ENCODE assay signal across 11 cellular contexts in genomic region chr1:120859582-120860234, GRCh38. TPM values are rescaled to one million over a fixed set of nuclear protein-coding genes. Genes with fewer than 3 reads are reported as not detected.
"Had no signal": no experiment of that assay in that cellular context is flagged by ENCODE, and none has a peak within 500 bp of the region (broad histone marks: within the 10 kb centered on the region; RNA-seq: fewer than 3 reads in every experiment).

No MANE protein-coding gene starts in this region.

RNA-seq across cellular contexts. Expression of gene PPIAL4A, which starts 29.9 kb away (rescaled TPM):
- total RNA-seq: activated CD8-positive, alpha-beta memory T cell treated with anti-CD3 and anti-CD28 coated beads for 36 hours; activated naive CD8-positive, alpha-beta T cell treated with anti-CD3 and anti-CD28 coated beads for 36 hours; activated T-helper 1 cell treated with anti-CD3 and anti-CD28 coated beads, Interleukin-12 subunit alpha, Interleukin-12 subunit beta, Interleukin-2, Interleukin-4 antibody, amounts not matched to agents 30 ng/mL and 10 ng/mL and 1 ng/mL, durations not matched to agents 14 hours and 24 hours and 36 hours; esophagus squamous epithelium; gastrocnemius medialis; kidney; left lung; lung microvascular endothelial cell; myocyte; sigmoid colon; tibial nerve had no signal
- polyA plus RNA-seq: sigmoid colon had no signal
